Comparison of ENCODE assay signal across 11 cellular contexts in genomic region chr6:82067021-82067420, GRCh38.
DNase-seq lines count a peak whose midpoint lies in the region; ATAC-seq, FAIRE-seq and TF ChIP-seq lines count a peak whose summit lies in the region.
"Had no signal": no experiment of that assay in that cellular context is flagged by ENCODE, and none has a peak within 500 bp of the region (broad histone marks: within the 10 kb centered on the region; RNA-seq: fewer than 3 reads in every experiment).

No MANE protein-coding gene starts in this region.

- H4K20me1 ChIP-seq in astrocyte (ENCODE audit: insufficient read depth, low read length): no peaks in the 10 kb centered on the region

- ATAC-seq in GM19467 (IDR thresholded peaks at IDR 0.05; ENCODE audit: unreplicated experiment): peak; percentile 99
- ATAC-seq in HG03097 (IDR thresholded peaks at IDR 0.05; ENCODE audit: low FRiP score, unreplicated experiment): peak; percentile 97
- ATAC-seq: esophagus mucosa had no signal

- peak overlapping the region; percentile 13 for H2AFZ ChIP-seq in astrocyte (ENCODE audit: low read depth, low read length)

- no peak overlapping the region for H3K27ac Mint-ChIP-seq in astrocyte (ENCODE audit: unreplicated experiment)

- POLR2A ChIA-PET in GM10248 (lab: Yijun Ruan, JAX): no interaction called here

- H3K4me1 Mint-ChIP-seq in astrocyte (ENCODE audit: low read depth, unreplicated experiment): peaks cover 3% of the 10 kb centered on the region
- H3K4me1 Mint-ChIP-seq: neural crest cell had no signal

- H3K4me1 ChIP-seq in astrocyte (ENCODE audit: insufficient read depth, low read length): peaks cover 2% of the 10 kb centered on the region

- TF ChIP-seq CTCF in GM10248 (IDR thresholded peaks at IDR 0.05; ENCODE audit: control extremely low read depth, extremely low read depth, low read depth, missing control alignments) (no peak), astrocyte (IDR thresholded peaks at IDR 0.05; ENCODE audit: insufficient read depth, low read depth, low read length) (no peak)

- H3K4me3 Mint-ChIP-seq in astrocyte (ENCODE audit: unreplicated experiment): no peak overlapping the region
- H3K4me3 Mint-ChIP-seq: neural crest cell had no signal

- FAIRE-seq in astrocyte (lab: Jason Lieb, UNC): no peak

- H3K9ac ChIP-seq in astrocyte (ENCODE audit: low read length): no peak overlapping the region

- no peak overlapping the region for H3K27ac ChIP-seq in astrocyte (ENCODE audit: low read depth, low read length)

- H3K79me2 ChIP-seq in astrocyte (ENCODE audit: insufficient read depth, low read length): no peaks in the 10 kb centered on the region

- no peak overlapping the region for H3K4me2 ChIP-seq in astrocyte (ENCODE audit: low read length)

- H3K9me3 ChIP-seq in astrocyte (ENCODE audit: insufficient read depth, low read depth, low read length): no peaks in the 10 kb centered on the region

- H3K27me3 ChIP-seq in astrocyte (ENCODE audit: insufficient read depth, low read length): no peaks in the 10 kb centered on the region

- DNase-seq in GM10248 (ENCODE audit: extremely low spot score): peak; percentile 48
- no peak for DNase-seq in astrocyte (ENCODE audit: low read depth)
- no peak for DNase-seq in C1 segment of cervical spinal cord (lab: John Stamatoyannopoulos, UW)
- no peak for DNase-seq in D341Med (ENCODE audit: low spot score)
- no peak for DNase-seq in NCI-H1092 (lab: John Stamatoyannopoulos, UW)
- no peak for DNase-seq in NCI-H128 (lab: John Stamatoyannopoulos, UW; ENCODE audit: unreplicated experiment)
- DNase-seq: activated effector memory CD4-positive, alpha-beta T cell treated with Interleukin-2 at 50 U/mL for 16 hours had no signal

- CTCF ChIA-PET in GM10248 (lab: Yijun Ruan, JAX): interaction anchor here (0.8 to 2.2 kb wide), 8 partner anchors 8 to 999 kb away, joined by 3 to 6 read pairs (median 4); partner anchors contain the start of gene UBE3D

- H3K27me3 Mint-ChIP-seq in astrocyte (ENCODE audit: low read depth, unreplicated experiment): no peaks in the 10 kb centered on the region

- no peaks in the 10 kb centered on the region for H3K36me3 ChIP-seq in astrocyte (ENCODE audit: insufficient read depth, low read length)

- H3K9me3 Mint-ChIP-seq in astrocyte (ENCODE audit: unreplicated experiment): no peaks in the 10 kb centered on the region
- H3K9me3 Mint-ChIP-seq: neural crest cell had no signal

- H3K36me3 Mint-ChIP-seq in astrocyte (ENCODE audit: low read depth, unreplicated experiment): no peaks in the 10 kb centered on the region

- H3K4me3 ChIP-seq in astrocyte (ENCODE audit: insufficient read depth, low read depth, low read length): no peak overlapping the region
